In genomic region chr2:161308178-161308955, GRCh38 we compare ENCODE assay signal across 8 cellular contexts. TPM values are rescaled to one million over a fixed set of nuclear protein-coding genes. Genes with fewer than 3 reads are reported as not detected.
DNase-seq lines count a peak whose midpoint lies in the region; ATAC-seq and TF ChIP-seq lines count a peak whose summit lies in the region.

TSS of gene PSMD14 (plus strand) at chr2:161308425. CDS start at chr2:161318826, 10,401 bp downstream.

- peaks cover 3% of the 10 kb centered on the region for H3K9me3 Mint-ChIP-seq in activated CD4-positive, alpha-beta T cell treated with anti-CD3 and anti-CD28 coated beads, Interleukin-2, amount 10 ng/mL, durations not matched to agents 24 days and 14 days

- no peaks in the 10 kb centered on the region for H3K27me3 ChIP-seq in BE2C

- peaks cover 11% of the 10 kb centered on the region for H3K27me3 Mint-ChIP-seq in activated CD4-positive, alpha-beta T cell treated with anti-CD3 and anti-CD28 coated beads, Interleukin-2, amount 10 ng/mL, durations not matched to agents 24 days and 14 days

- TF ChIP-seq CTCF in BE2C (IDR thresholded peaks at IDR 0.05; ENCODE audit: low read depth, low read length) (no peak), coronary artery (IDR thresholded peaks at IDR 0.05) (no peak)

- intact Hi-C loops in activated CD4-positive, alpha-beta T cell treated with anti-CD3 and anti-CD28 coated beads, Interleukin-2, amount 10 ng/mL, durations not matched to agents 24 days and 14 days (cut with micrococcal nuclease) = loop anchor here (1.0 to 5.0 kb wide), 7 partner anchors 64 to 1010 kb away; partner anchors contain the start of gene IFIH1

- no peaks in the 10 kb centered on the region for H3K4me1 ChIP-seq in BE2C

- no peaks in the 10 kb centered on the region for H3K36me3 ChIP-seq in BE2C

- ATAC-seq in HG03460 (IDR thresholded peaks at IDR 0.05; ENCODE audit: unreplicated experiment) = peak; percentile 97

- peaks cover 24% of the 10 kb centered on the region for H3K36me3 Mint-ChIP-seq in activated CD4-positive, alpha-beta T cell treated with anti-CD3 and anti-CD28 coated beads, Interleukin-2, amount 10 ng/mL, durations not matched to agents 24 days and 14 days (ENCODE audit: low read depth)

- H3K27ac Mint-ChIP-seq in activated CD4-positive, alpha-beta T cell treated with anti-CD3 and anti-CD28 coated beads, Interleukin-2, amount 10 ng/mL, durations not matched to agents 24 days and 14 days = peak within 1 kb of the TSS; percentile 97

- H3K9me3 ChIP-seq in BE2C = no peaks in the 10 kb centered on the region

- H3K4me3 Mint-ChIP-seq in activated CD4-positive, alpha-beta T cell treated with anti-CD3 and anti-CD28 coated beads, Interleukin-2, amount 10 ng/mL, durations not matched to agents 24 days and 14 days = peak within 1 kb of the TSS; percentile 99

- H3K4me3 ChIP-seq in BE2C (ENCODE audit: low read depth, low read length) (peak within 1 kb of the TSS; percentile 80), coronary artery (peak within 1 kb of the TSS; percentile 90)

- peaks cover 33% of the 10 kb centered on the region for H3K4me1 Mint-ChIP-seq in activated CD4-positive, alpha-beta T cell treated with anti-CD3 and anti-CD28 coated beads, Interleukin-2, amount 10 ng/mL, durations not matched to agents 24 days and 14 days

- DNase-seq in BE2C (peak; percentile 88), GM19240 (ENCODE audit: insufficient read length, low spot score) (peak; percentile 52), NCI-H526 (lab: John Stamatoyannopoulos, UW) (peak; percentile 91 to 94), coronary artery (ENCODE audit: low spot score) (peak; percentile 96), left kidney (ENCODE audit: low read depth, low spot score) (peak; percentile 97)
- peak; percentile 97 for DNase-seq in activated CD4-positive, alpha-beta T cell treated with anti-CD3 and anti-CD28 coated beads, Interleukin-2, amount 10 ng/mL, durations not matched to agents 24 days and 14 days
- peak; percentile 89 for DNase-seq in stimulated activated CD4-positive, alpha-beta T cell treated with anti-CD3 and anti-CD28 coated beads, Interleukin-2, amount 100 ng/mL, for 24 hours

- H3K27ac ChIP-seq in coronary artery = peak within 1 kb of the TSS; percentile 78 to 89

RNA-seq across cellular contexts. Expression of gene PSMD14, which starts in this region (rescaled TPM):
- polyA plus RNA-seq in BE2C (2012; ENCODE audit: insufficient read depth, insufficient read length, low read depth) = 26.6 TPM
- 111 and 113 TPM in 2 replicates for total RNA-seq in activated CD4-positive, alpha-beta T cell treated with anti-CD3 and anti-CD28 coated beads, Interleukin-2, amount 10 ng/mL, durations not matched to agents 24 days and 14 days

Comparison
In these comparisons a context has a peak if more than half of its experiments do, and no peak if none do; other contexts are left out.
1. Peak in every context shown above with its lines: DNase-seq, ATAC-seq, H3K4me3 ChIP-seq and H3K27ac ChIP-seq.